In genomic region chr17:4899341-4900230, GRCh38 we compare ENCODE assay signal across 8 cellular contexts. TPM values are rescaled to one million over a fixed set of nuclear protein-coding genes. Genes with fewer than 3 reads are reported as not detected.
DNase-seq lines count a peak whose midpoint lies in the region; ATAC-seq, FAIRE-seq and TF ChIP-seq lines count a peak whose summit lies in the region.

TSS of gene C17orf107 (plus strand) at chr17:4899536. CDS start at chr17:4899763, 227 bp downstream.

- peaks cover 2% of the 10 kb centered on the region for H3K27me3 Mint-ChIP-seq in activated T-cell treated with anti-CD3 and anti-CD28 coated beads, Interleukin-2, amount 50 U/mL, for 24 hours
- no peaks in the 10 kb centered on the region for H3K27me3 Mint-ChIP-seq in natural killer cell (ENCODE audit: low read depth in 2 of 2)

- peaks cover 33% of the 10 kb centered on the region for H3K36me3 Mint-ChIP-seq in activated T-cell treated with anti-CD3 and anti-CD28 coated beads, Interleukin-2, amount 50 U/mL, for 24 hours (ENCODE audit: low read depth)
- H3K36me3 Mint-ChIP-seq in natural killer cell = no peaks in the 10 kb centered on the region

- peak within 1 kb of the TSS; percentile 83 for H3K4me3 Mint-ChIP-seq in activated T-cell treated with anti-CD3 and anti-CD28 coated beads, Interleukin-2, amount 50 U/mL, for 24 hours
- peak within 1 kb of the TSS; percentile 91 for H3K4me3 Mint-ChIP-seq in natural killer cell

- H3K27me3 ChIP-seq in esophagus muscularis mucosa (peaks cover 0 to 45% (median 26%) of the 10 kb centered on the region in 4 donors), BE2C (no peaks in the 10 kb centered on the region)

- H3K36me3 ChIP-seq in esophagus muscularis mucosa = peaks cover 23 to 31% (median 28%) of the 10 kb centered on the region in 4 donors
- H3K36me3 ChIP-seq in BE2C = no peaks in the 10 kb centered on the region; the same call in 1 of the 2 replicates

- DNase-seq in GM12864 (ENCODE audit: low read depth) (peak; percentile 40), NCI-H1930 (lab: John Stamatoyannopoulos, UW) (peak; percentile 79 to 86), esophagus muscularis mucosa (ENCODE audit: extremely low spot score) (peak; percentile 95), natural killer cell (peak; percentile 97), BE2C (no peak), D721Med (ENCODE audit: insufficient read length, low spot score) (no peak)
- DNase-seq in activated T-cell treated with anti-CD3 and anti-CD28 coated beads, Interleukin-2, amount 50 U/mL, for 24 hours = peak; percentile 98
- peak; percentile 88 to 93 for DNase-seq in stimulated activated CD8-positive, alpha-beta memory T cell treated with anti-CD3 and anti-CD28 coated beads, Interleukin-7, amount 100 ng/mL, for 48 hours (ENCODE audit: extremely low read depth in 1 of 2, low read depth in 1 of 2)

- peak; percentile 70 to 89 (median 75) for ATAC-seq in natural killer cell

- TF ChIP-seq POLR2A in esophagus muscularis mucosa (IDR thresholded peaks at IDR 0.05; ENCODE audit: low read depth) = no peak

- H3K9me3 ChIP-seq in esophagus muscularis mucosa (no peaks in the 10 kb centered on the region), BE2C (no peaks in the 10 kb centered on the region)

- H3K4me1 ChIP-seq in esophagus muscularis mucosa (peaks cover 10 to 47% (median 33%) of the 10 kb centered on the region in 4 donors), BE2C (no peaks in the 10 kb centered on the region)

- no peak for TF ChIP-seq CTCF in GM12864 (IDR thresholded peaks at IDR 0.05; ENCODE audit: low read depth, low read length, missing control alignments)
- TF ChIP-seq CTCF in esophagus muscularis mucosa (IDR thresholded peaks at IDR 0.05) = no peak
- no peak for TF ChIP-seq CTCF in natural killer cell (IDR thresholded peaks at IDR 0.05)
- no peak for TF ChIP-seq CTCF in BE2C (IDR thresholded peaks at IDR 0.05; ENCODE audit: low read depth, low read length)
- no peak for TF ChIP-seq CTCF in D721Med (IDR thresholded peaks at IDR 0.05; ENCODE audit: insufficient read depth, missing control alignments)

- TF ChIP-seq EP300 in esophagus muscularis mucosa (IDR thresholded peaks at IDR 0.05) = no peak

- H3K4me3 ChIP-seq in GM12864 (ENCODE audit: low read depth, low read length) (peak within 1 kb of the TSS; percentile 55), esophagus muscularis mucosa (peak within 1 kb of the TSS; percentile 46 to 56 (median 54)), BE2C (ENCODE audit: low read depth, low read length) (no peak within 1 kb of the TSS)

- peak within 1 kb of the TSS; percentile 93 for H3K27ac Mint-ChIP-seq in activated T-cell treated with anti-CD3 and anti-CD28 coated beads, Interleukin-2, amount 50 U/mL, for 24 hours
- peak within 1 kb of the TSS; percentile 93 to 94 for H3K27ac Mint-ChIP-seq in natural killer cell

- WGBS in esophagus muscularis mucosa = 25% methylated on average over 4 of the region's 60 CpGs

- intact Hi-C loops in esophagus muscularis mucosa (cut with DNase I) (no loop called here), natural killer cell (cut with micrococcal nuclease) (loop anchor here (1.0 to 5.0 kb wide), 3 partner anchors 10 to 102 kb away; partner anchors contain the start of gene PSMB6)

- no peaks in the 10 kb centered on the region for H3K9me3 Mint-ChIP-seq in activated T-cell treated with anti-CD3 and anti-CD28 coated beads, Interleukin-2, amount 50 U/mL, for 24 hours
- no peaks in the 10 kb centered on the region for H3K9me3 Mint-ChIP-seq in natural killer cell

- H3K4me1 Mint-ChIP-seq in activated T-cell treated with anti-CD3 and anti-CD28 coated beads, Interleukin-2, amount 50 U/mL, for 24 hours (ENCODE audit: low read depth) = peaks cover 41% of the 10 kb centered on the region
- peaks cover 37 to 42% of the 10 kb centered on the region in 2 donors for H3K4me1 Mint-ChIP-seq in natural killer cell

- no peak for FAIRE-seq in D721Med (lab: Jason Lieb, UNC)

- peak within 1 kb of the TSS in 1 of 4 donors; percentile 26 for H3K27ac ChIP-seq in esophagus muscularis mucosa (replicated peaks in 1 of 4)

RNA-seq across cellular contexts. Expression of gene C17orf107, which starts in this region (rescaled TPM):
- total RNA-seq in esophagus muscularis mucosa (1 to 10 TPM in 2 of 4 donors, under 1 TPM in 2; 0.32 to 1.5 (median 0.88) TPM), natural killer cell (10 to 100 TPM; 24.4 to 30.2 (median 27.5) TPM)
- 0.52 TPM for polyA plus RNA-seq in BE2C (2012; ENCODE audit: insufficient read depth, insufficient read length, low read depth)

Comparison
In these comparisons a context has a peak if more than half of its experiments do, and no peak if none do; other contexts are left out.
1. RNA of gene C17orf107 (total RNA-seq): 24.4 to 30.2 TPM in natural killer cell; 0.32 to 1.5 TPM in esophagus muscularis mucosa; every median in the first group is over 10 times any median in the second.
2. DNase-seq: peak in GM12864 (single experiment), NCI-H1930 (2 of 2), activated T-cell treated with anti-CD3 and anti-CD28 coated beads, Interleukin-2, amount 50 U/mL, for 24 hours (single experiment), esophagus muscularis mucosa (single experiment), natural killer cell (single experiment) and stimulated activated CD8-positive, alpha-beta memory T cell treated with anti-CD3 and anti-CD28 coated beads, Interleukin-7, amount 100 ng/mL, for 48 hours (2 of 2); none in BE2C (single experiment) and D721Med (single experiment).